In the genomic region with DNA sequence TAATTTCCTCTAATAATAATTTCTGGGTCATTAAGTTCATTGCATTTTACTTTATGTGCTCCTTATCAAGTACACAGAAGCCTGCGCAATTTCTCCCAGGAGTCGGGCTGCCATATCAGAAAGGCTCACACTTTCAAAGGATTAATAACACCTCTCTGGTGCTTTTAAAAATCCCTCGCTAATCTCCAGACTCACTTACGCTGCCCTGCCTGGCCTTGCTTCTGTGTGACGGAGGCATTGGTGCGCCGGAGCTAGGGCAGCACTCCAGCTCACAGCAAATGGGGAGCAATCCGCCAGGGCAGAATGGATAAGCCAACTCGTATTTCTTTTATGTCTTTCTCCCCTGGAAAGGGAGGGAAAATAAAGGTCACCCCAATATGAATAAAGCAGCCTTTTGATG, we compare ENCODE assay signal across 19 cellular contexts.
DNase-seq lines count a peak whose midpoint lies in the region; ATAC-seq, FAIRE-seq and TF ChIP-seq lines count a peak whose summit lies in the region.
"Had no signal": no experiment of that assay in that cellular context is flagged by ENCODE, and none has a peak within 500 bp of the region (broad histone marks: within the 10 kb centered on the region; RNA-seq: fewer than 3 reads in every experiment).

No MANE protein-coding gene starts in this region.

- DNase-seq in Ammon's horn (ENCODE audit: low spot score) (peak; percentile 22), D721Med (ENCODE audit: insufficient read length, low spot score) (peak; percentile 29), putamen (ENCODE audit: low spot score) (peak; percentile 2), GM19240 (ENCODE audit: insufficient read length, low spot score) (no peak), glutamatergic neuron (no peak)
- DNase-seq: C1 segment of cervical spinal cord, DMS79 treated with DMSO at 0.1 percent for 48 hours, GM23248, Kasumi-1, MG63, NCI-H1048, NCI-H1436, NCI-H1930, NCI-H2171 treated with DMSO at 0.1 percent for 48 hours, NCI-H774 had no signal

- peaks cover 22% of the 10 kb centered on the region for H3K4me1 Mint-ChIP-seq in brain
- H3K4me1 Mint-ChIP-seq in glutamatergic neuron (ENCODE audit: low read depth, unreplicated experiment), result no peaks in the 10 kb centered on the region

- no peak for TF ChIP-seq CTCF in D721Med (IDR thresholded peaks at IDR 0.05; ENCODE audit: insufficient read depth, missing control alignments)
- TF ChIP-seq CTCF in brain (conservative IDR thresholded peaks at IDR 0.05), result no peak
- no peak for TF ChIP-seq CTCF in glutamatergic neuron (IDR thresholded peaks at IDR 0.05; ENCODE audit: partially characterized antibody, unreplicated experiment)

- H3K27ac Mint-ChIP-seq in brain (peak overlapping the region in 3 of 5 experiments; percentile 28 to 70 (median 35)), glutamatergic neuron (ENCODE audit: unreplicated experiment) (no peak overlapping the region)

- H3K4me3 Mint-ChIP-seq in brain (peak overlapping the region in 1 of 5 experiments; percentile 17), glutamatergic neuron (ENCODE audit: unreplicated experiment) (no peak overlapping the region)

- H3K9me3 Mint-ChIP-seq in brain (peaks cover 14 to 20% (median 15%) of the 10 kb centered on the region in 5 experiments), glutamatergic neuron (ENCODE audit: unreplicated experiment) (no peaks in the 10 kb centered on the region)

- H3K27me3 Mint-ChIP-seq in brain (peaks cover 6% of the 10 kb centered on the region), glutamatergic neuron (ENCODE audit: unreplicated experiment) (no peaks in the 10 kb centered on the region)

- no peak for ATAC-seq in HG02798 (IDR thresholded peaks at IDR 0.05; ENCODE audit: poor library complexity, unreplicated experiment)
- ATAC-seq: HCT116 had no signal

- peak; percentile 74 for FAIRE-seq in D721Med (lab: Jason Lieb, UNC)
- FAIRE-seq: G401.6 had no signal

- H3K36me3 Mint-ChIP-seq in brain (peaks cover 8% of the 10 kb centered on the region), glutamatergic neuron (ENCODE audit: unreplicated experiment) (peaks cover 14% of the 10 kb centered on the region)

Comparison
In these comparisons a context has a peak if more than half of its experiments do, and no peak if none do; other contexts are left out.
1. DNase-seq: peak in Ammon's horn (single experiment), D721Med (single experiment) and putamen (single experiment); none in GM19240 (single experiment) and glutamatergic neuron (single experiment).